In genomic region chr18:5197032-5197434, GRCh38 we compare ENCODE assay signal across 1 cellular context.
TF ChIP-seq lines count a peak whose summit lies in the region.

Gene AKAIN1 (minus strand): TSS chr18:5197257. CDS start chr18:5197053, 204 bp downstream.

TF ChIP-seq in WTC11, 78 proteins besides CTCF, POLR2A, EP300 and RAD21 (continued from another document):
- TF ChIP-seq ZNF532 (CRISPR knock-in tag; IDR thresholded peaks at IDR 0.05; ENCODE audit: borderline replicate concordance) (no peak), RELA (CRISPR knock-in tag; IDR thresholded peaks at IDR 0.05; ENCODE audit: borderline replicate concordance) (peak; percentile 88; the same call in 1 of the 2 replicates), AFF4 (CRISPR knock-in tag; IDR thresholded peaks at IDR 0.05; ENCODE audit: borderline replicate concordance) (no peak), E2F4 (CRISPR knock-in tag; IDR thresholded peaks at IDR 0.05; ENCODE audit: borderline replicate concordance, low read depth) (peak; percentile 62), ATF1 (CRISPR knock-in tag; IDR thresholded peaks at IDR 0.05) (0 out of 2 replicates have a peak, but pooled peaks have one; percentile 70), SP1 (CRISPR knock-in tag; conservative IDR thresholded peaks at IDR 0.05) (peak; percentile 58), ZNF281 (CRISPR knock-in tag; IDR thresholded peaks at IDR 0.05) (peak; percentile 67; the same call in 1 of the 2 replicates), TP53 (CRISPR knock-in tag; IDR thresholded peaks at IDR 0.05) (peak; percentile 78; the same call in 1 of the 2 replicates)
